1 cellular context compared by ENCODE assay signal in the genomic region with DNA sequence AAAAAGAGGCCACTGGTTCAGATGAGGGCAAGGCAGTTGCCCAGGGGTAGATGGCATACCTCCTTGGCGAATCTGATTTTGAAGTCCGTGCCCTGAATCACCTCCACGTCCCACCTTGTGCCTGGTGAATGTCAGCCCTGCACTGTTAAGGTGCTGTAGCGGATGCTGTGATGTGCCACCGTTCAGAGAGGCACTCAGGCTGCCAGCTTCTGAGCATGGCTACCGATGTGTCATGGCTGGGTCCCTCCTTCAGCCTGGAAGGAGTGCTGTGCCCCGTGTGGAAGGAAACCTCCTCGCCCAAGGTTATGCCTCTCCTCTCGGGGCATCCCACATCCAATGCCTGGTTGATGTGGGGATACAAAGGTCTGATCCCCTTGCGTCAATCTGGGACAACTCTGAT.
TF ChIP-seq lines count a peak whose summit lies in the region.

No MANE protein-coding gene starts in this region.

TF ChIP-seq in WTC11, 78 proteins besides CTCF, POLR2A, EP300 and RAD21 (continued from another document):
- TF ChIP-seq MYBL2 (CRISPR knock-in tag; IDR thresholded peaks at IDR 0.05) (no peak), SMAD3 (CRISPR knock-in tag; IDR thresholded peaks at IDR 0.05; ENCODE audit: borderline replicate concordance) (no peak), NR1H2 (CRISPR knock-in tag; IDR thresholded peaks at IDR 0.05) (no peak), ESRRA (CRISPR knock-in tag; IDR thresholded peaks at IDR 0.05; ENCODE audit: borderline replicate concordance) (no peak), RELA (CRISPR knock-in tag; IDR thresholded peaks at IDR 0.05; ENCODE audit: borderline replicate concordance) (no peak), ZNF317 (CRISPR knock-in tag; IDR thresholded peaks at IDR 0.05; ENCODE audit: borderline replicate concordance, low read depth) (no peak), ZNF671 (CRISPR knock-in tag; IDR thresholded peaks at IDR 0.05) (no peak), NFATC4 (CRISPR knock-in tag; IDR thresholded peaks at IDR 0.05) (no peak)
- TF ChIP-seq, protein P1, sequence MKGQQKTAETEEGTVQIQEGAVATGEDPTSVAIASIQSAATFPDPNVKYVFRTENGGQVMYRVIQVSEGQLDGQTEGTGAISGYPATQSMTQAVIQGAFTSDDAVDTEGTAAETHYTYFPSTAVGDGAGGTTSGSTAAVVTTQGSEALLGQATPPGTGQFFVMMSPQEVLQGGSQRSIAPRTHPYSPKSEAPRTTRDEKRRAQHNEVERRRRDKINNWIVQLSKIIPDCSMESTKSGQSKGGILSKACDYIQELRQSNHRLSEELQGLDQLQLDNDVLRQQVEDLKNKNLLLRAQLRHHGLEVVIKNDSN (CRISPR knock-in tag; IDR thresholded peaks at IDR 0.05): no peak
- TF ChIP-seq, protein P2, sequence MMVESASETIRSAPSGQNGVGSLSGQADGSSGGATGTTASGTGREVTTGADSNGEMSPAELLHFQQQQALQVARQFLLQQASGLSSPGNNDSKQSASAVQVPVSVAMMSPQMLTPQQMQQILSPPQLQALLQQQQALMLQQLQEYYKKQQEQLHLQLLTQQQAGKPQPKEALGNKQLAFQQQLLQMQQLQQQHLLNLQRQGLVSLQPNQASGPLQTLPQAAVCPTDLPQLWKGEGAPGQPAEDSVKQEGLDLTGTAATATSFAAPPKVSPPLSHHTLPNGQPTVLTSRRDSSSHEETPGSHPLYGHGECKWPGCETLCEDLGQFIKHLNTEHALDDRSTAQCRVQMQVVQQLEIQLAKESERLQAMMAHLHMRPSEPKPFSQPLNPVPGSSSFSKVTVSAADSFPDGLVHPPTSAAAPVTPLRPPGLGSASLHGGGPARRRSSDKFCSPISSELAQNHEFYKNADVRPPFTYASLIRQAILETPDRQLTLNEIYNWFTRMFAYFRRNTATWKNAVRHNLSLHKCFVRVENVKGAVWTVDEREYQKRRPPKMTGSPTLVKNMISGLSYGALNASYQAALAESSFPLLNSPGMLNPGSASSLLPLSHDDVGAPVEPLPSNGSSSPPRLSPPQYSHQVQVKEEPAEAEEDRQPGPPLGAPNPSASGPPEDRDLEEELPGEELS (CRISPR knock-in tag; IDR thresholded peaks at IDR 0.05): no peak
TF ChIP-seq in WTC11: peak in this region for 0.
